ENCODE assay signal across 1 cellular context in the genomic region with DNA sequence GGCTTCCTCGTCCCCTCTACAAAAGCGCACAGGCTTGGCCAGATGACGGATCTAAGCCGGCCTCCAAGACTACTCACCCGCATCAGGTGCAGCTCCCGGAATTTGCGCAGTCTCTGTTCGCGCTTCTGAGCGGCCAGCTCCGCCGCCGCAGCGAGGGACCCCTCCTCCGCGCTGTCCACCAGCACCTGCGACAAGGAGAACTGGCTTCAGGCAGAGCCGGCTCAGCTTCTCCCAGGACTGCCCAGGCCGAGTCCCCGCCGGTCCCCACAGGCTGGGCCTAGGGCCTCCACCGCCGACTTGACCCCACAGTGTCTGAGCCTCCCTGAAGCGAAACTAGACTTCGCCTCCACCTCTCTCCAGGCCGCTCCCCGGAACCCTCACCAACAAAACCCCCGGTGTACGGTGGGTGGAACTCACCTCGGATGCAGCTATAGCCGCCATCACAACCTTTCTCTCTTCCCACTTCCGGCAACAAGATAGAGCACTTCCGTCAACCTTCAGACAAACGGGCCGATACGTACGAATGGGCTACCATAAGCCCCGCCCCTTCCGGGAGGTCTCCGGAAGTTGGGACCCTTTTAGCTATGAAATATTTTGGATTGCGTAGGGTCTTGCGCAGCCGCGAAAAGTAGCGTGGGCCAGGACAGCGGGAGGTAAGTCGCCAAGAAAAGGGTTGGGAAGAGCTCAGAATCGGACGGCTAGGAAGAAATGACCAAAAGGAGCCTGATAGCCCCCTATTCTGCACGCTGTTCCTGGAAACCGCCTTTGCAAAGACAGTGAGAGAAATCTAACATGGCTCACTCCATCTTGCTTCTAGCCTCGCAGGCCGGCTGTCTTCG.
TF ChIP-seq lines count a peak whose summit lies in the region.

SYF2 (minus strand) TSS at position 476 of the 839 bp plus-strand sequence; CDS start at position 441, 35 bp downstream.

TF ChIP-seq in K562, 482 proteins besides CTCF, POLR2A, EP300 and RAD21 (continued from another document and continues in another):
- TF ChIP-seq CHD7 (IDR thresholded peaks at IDR 0.05; ENCODE audit: low read depth, low read length) (no peak), BRD4 (IDR thresholded peaks at IDR 0.05) (peak; percentile 50), MIER1 (IDR thresholded peaks at IDR 0.05; ENCODE audit: low read depth) (peak; percentile 81; the same call in 1 of the 2 replicates), MBD2 (IDR thresholded peaks at IDR 0.05; ENCODE audit: borderline replicate concordance, low read depth) (peak; percentile 85), MEIS2 (IDR thresholded peaks at IDR 0.05; ENCODE audit: partially characterized antibody) (peak; percentile 87), TCF7L2 (IDR thresholded peaks at IDR 0.05; ENCODE audit: low read depth, low read length) (no peak), PHF20 (IDR thresholded peaks at IDR 0.05; ENCODE audit: partially characterized antibody) (peak; percentile 98), ZBTB1 (CRISPR knock-in tag; IDR thresholded peaks at IDR 0.05; ENCODE audit: borderline replicate concordance, low read depth) (no peak; the same call in 1 of the 2 replicates), NR2F6 (CRISPR knock-in tag; IDR thresholded peaks at IDR 0.05) (peak; percentile 35; the same call in 1 of the 2 replicates), GATAD2B (IDR thresholded peaks at IDR 0.05; ENCODE audit: borderline replicate concordance) (peak; percentile 83; the same call in 1 of the 2 replicates), FOXO4 (CRISPR knock-in tag; IDR thresholded peaks at IDR 0.05) (no peak), ZNF77 (CRISPR knock-in tag; IDR thresholded peaks at IDR 0.05) (no peak), GABPA (tag; conservative IDR thresholded peaks at IDR 0.05; ENCODE audit: low read depth) (peak; percentile 98), PRMT5 (CRISPR knock-in tag; IDR thresholded peaks at IDR 0.05) (no peak), YY1 (IDR thresholded peaks at IDR 0.05; ENCODE audit: borderline replicate concordance in 1 of 3, control insufficient read depth in 1 of 3, extremely low read depth in 1 of 3, insufficient read depth in 3 of 3, insufficient read length in 1 of 3, insufficient replicate concordance in 2 of 3, low read depth in 1 of 3, low read length in 2 of 3) (peak; percentile 48 to 88 (median 87)), RFX7 (CRISPR knock-in tag; IDR thresholded peaks at IDR 0.05) (peak; percentile 45; the same call in 1 of the 2 replicates), MAFF (IDR thresholded peaks at IDR 0.05; ENCODE audit: low read length) (0 out of 2 replicates have a peak, but pooled peaks have one; percentile 11), FUS (optimal IDR thresholded peaks at IDR 0.05; ENCODE audit: low read depth, low read length) (no peak), CEBPB (tag; IDR thresholded peaks at IDR 0.05) (peak; percentile 63; the same call in 1 of the 2 replicates), HINFP (tag; conservative IDR thresholded peaks at IDR 0.05; ENCODE audit: low read depth) (0 out of 2 replicates have a peak, but pooled peaks have one; percentile 79), MYC (IDR thresholded peaks at IDR 0.05; ENCODE audit: low read depth, low read length) (peak; percentile 88), MYC (CRISPR knock-in tag; IDR thresholded peaks at IDR 0.05; ENCODE audit: borderline replicate concordance, low read depth) (peak; percentile 46; the same call in 1 of the 2 replicates), SIN3B (IDR thresholded peaks at IDR 0.05; ENCODE audit: low read depth) (peak; percentile 97), DMBX1 (CRISPR knock-in tag; IDR thresholded peaks at IDR 0.05; ENCODE audit: borderline replicate concordance) (peak; percentile 93), DEAF1 (CRISPR knock-in tag; IDR thresholded peaks at IDR 0.05) (no peak), L3MBTL2 (IDR thresholded peaks at IDR 0.05) (peak; percentile 1; the same call in 1 of the 2 replicates), PTBP1 (IDR thresholded peaks at IDR 0.05; ENCODE audit: low read depth, low read length) (0 out of 2 replicates have a peak, but pooled peaks have one; percentile 47), KAT2B (IDR thresholded peaks at IDR 0.05; ENCODE audit: low read depth, low read length) (no peak), TAF7 (tag; IDR thresholded peaks at IDR 0.05) (peak; percentile 93), TSHZ1 (CRISPR knock-in tag; IDR thresholded peaks at IDR 0.05) (0 out of 2 replicates have a peak, but pooled peaks have one; percentile 73), SIRT6 (IDR thresholded peaks at IDR 0.05; ENCODE audit: low read depth, low read length) (no peak)
- TF ChIP-seq, protein P1, sequence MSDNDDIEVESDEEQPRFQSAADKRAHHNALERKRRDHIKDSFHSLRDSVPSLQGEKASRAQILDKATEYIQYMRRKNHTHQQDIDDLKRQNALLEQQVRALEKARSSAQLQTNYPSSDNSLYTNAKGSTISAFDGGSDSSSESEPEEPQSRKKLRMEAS (CRISPR knock-in tag; IDR thresholded peaks at IDR 0.05), result peak; percentile 80
- TF ChIP-seq, protein P2, sequence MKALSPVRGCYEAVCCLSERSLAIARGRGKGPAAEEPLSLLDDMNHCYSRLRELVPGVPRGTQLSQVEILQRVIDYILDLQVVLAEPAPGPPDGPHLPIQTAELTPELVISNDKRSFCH (CRISPR knock-in tag; IDR thresholded peaks at IDR 0.05), result peak; percentile 68; the same call in 1 of the 2 replicates
- TF ChIP-seq, protein P2 (tag; IDR thresholded peaks at IDR 0.05), result peak; percentile 96; the same call in 1 of the 2 replicates
